7 cellular contexts compared by ENCODE assay signal in the genomic region with DNA sequence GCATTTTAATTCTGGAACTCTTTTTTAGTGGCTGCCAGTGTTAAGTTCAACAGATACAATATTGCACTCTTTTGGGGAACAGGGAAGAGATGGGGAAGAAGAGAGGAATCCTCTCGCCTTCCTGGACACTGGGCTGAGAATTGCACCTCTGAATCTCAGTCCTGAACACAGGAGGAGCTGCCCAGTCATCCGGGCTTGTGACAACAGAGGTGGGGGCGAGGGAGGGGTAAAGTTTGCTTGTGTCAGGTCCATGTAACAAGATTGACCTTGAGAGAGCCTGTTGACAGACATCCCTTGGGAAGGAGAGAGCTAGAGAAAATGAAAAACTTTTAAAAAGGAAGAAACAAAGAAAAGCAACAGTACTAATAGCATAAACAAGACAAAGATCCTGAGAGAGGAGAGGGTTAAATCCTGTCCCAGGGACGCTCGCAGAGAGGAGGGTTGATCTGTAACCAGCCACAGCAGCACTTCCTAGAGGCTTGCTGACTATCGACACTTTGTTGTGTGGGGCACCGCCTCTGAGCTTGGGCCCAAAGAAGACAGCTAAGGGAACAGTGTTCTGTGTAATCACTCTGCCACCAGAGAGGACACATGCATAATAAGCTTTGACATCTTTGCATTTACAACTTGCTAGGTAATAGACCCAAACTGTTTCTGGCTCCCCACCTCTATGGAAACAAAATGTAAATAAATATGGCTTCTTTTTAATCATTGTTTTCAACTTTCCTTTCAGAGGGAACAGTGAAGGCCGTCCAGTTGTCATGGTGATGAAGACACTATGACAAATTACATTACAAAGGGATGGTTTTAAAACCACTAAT.
DNase-seq lines count a peak whose midpoint lies in the region; TF ChIP-seq lines count a peak whose summit lies in the region.

No MANE protein-coding gene starts in this region.

- H3K9me2 ChIP-seq in MM.1S (replicated peaks; ENCODE audit: insufficient read depth, low read length): no peaks in the 10 kb centered on the region

- TF ChIP-seq CTCF in WERI-Rb-1 (IDR thresholded peaks at IDR 0.05; ENCODE audit: low read depth, low read length) (no peak), smooth muscle cell (IDR thresholded peaks at IDR 0.05; ENCODE audit: borderline replicate concordance, insufficient read depth, poor library complexity, severe bottlenecking) (no peak), MM.1S (IDR thresholded peaks at IDR 0.05; ENCODE audit: low read length) (no peak)

- H3K4me3 ChIP-seq in WERI-Rb-1 (ENCODE audit: low read depth, low read length) (no peak overlapping the region), iPS-18c (ENCODE audit: insufficient read depth, low read depth, low read length) (peak overlapping the region; percentile 0; the same call in 1 of the 2 replicates), smooth muscle cell (no peak overlapping the region), MM.1S (ENCODE audit: low read length) (no peak overlapping the region)

- H4K20me1 ChIP-seq in smooth muscle cell (ENCODE audit: low read depth) (no peaks in the 10 kb centered on the region), MM.1S (ENCODE audit: insufficient read depth, low read length) (no peaks in the 10 kb centered on the region)

- DNase-seq in NCI-H146 treated with DMSO at 0.1 percent for 48 hours (lab: John Stamatoyannopoulos, UW; ENCODE audit: unreplicated experiment): peak; percentile 35
- DNase-seq in WERI-Rb-1: peak; percentile 47
- DNase-seq in smooth muscle cell (lab: John Stamatoyannopoulos, UW; ENCODE audit: unreplicated experiment): no peak
- DNase-seq in activated gamma-delta T cell treated with Interleukin-2 at 50 U/mL for 16 hours: no peak
- DNase-seq in MM.1S: no peak
- no peak for DNase-seq in stimulated activated naive CD4-positive, alpha-beta T cell treated with Interleukin-2 at 50 U/mL for 16 hours (lab: John Stamatoyannopoulos, UW)

- H3K27ac ChIP-seq in WERI-Rb-1 (no peak overlapping the region), smooth muscle cell (ENCODE audit: low read depth) (peak overlapping the region; percentile 61), MM.1S (ENCODE audit: low read length) (no peak overlapping the region)

- WGBS in smooth muscle cell (ENCODE audit: low lambda C conversion rate): 14% methylated on average over 8 of the region's 8 CpGs

- H3K4me1 ChIP-seq in smooth muscle cell (ENCODE audit: low read depth) (peaks cover 49% of the 10 kb centered on the region), MM.1S (ENCODE audit: low read length) (no peaks in the 10 kb centered on the region)

- H2AFZ ChIP-seq in smooth muscle cell (ENCODE audit: low read depth) (peak overlapping the region; percentile 81), MM.1S (ENCODE audit: low read length) (no peak overlapping the region)

- no peaks in the 10 kb centered on the region for H3F3A ChIP-seq in smooth muscle cell (ENCODE audit: low read depth)
- H3F3A ChIP-seq in MM.1S (ENCODE audit: insufficient read depth, low read length): no peaks in the 10 kb centered on the region

- H3K36me3 ChIP-seq in WERI-Rb-1 (no peaks in the 10 kb centered on the region), smooth muscle cell (ENCODE audit: low read depth) (no peaks in the 10 kb centered on the region), MM.1S (replicated peaks; ENCODE audit: insufficient read depth, low read length) (no peaks in the 10 kb centered on the region)

- H3K27me3 ChIP-seq in WERI-Rb-1 (ENCODE audit: insufficient read depth, low read depth, severe bottlenecking): no peaks in the 10 kb centered on the region
- no peaks in the 10 kb centered on the region for H3K27me3 ChIP-seq in smooth muscle cell (ENCODE audit: low read depth)
- H3K27me3 ChIP-seq in MM.1S (replicated peaks; ENCODE audit: insufficient read depth, low read length): no peaks in the 10 kb centered on the region

- H3K9me3 ChIP-seq in WERI-Rb-1 (ENCODE audit: severe bottlenecking) (no peaks in the 10 kb centered on the region), iPS-18c (ENCODE audit: control insufficient read depth, insufficient read depth, low read length) (no peaks in the 10 kb centered on the region), smooth muscle cell (replicated peaks; ENCODE audit: low read depth) (no peaks in the 10 kb centered on the region), MM.1S (replicated peaks; ENCODE audit: insufficient read depth, low read length) (no peaks in the 10 kb centered on the region)

- peak overlapping the region; percentile 81 for H3K4me2 ChIP-seq in smooth muscle cell
- H3K4me2 ChIP-seq in MM.1S (ENCODE audit: low read depth, low read length): no peak overlapping the region

- H3K79me2 ChIP-seq in smooth muscle cell (ENCODE audit: low read depth): no peaks in the 10 kb centered on the region
- H3K79me2 ChIP-seq in MM.1S (ENCODE audit: low read length): no peaks in the 10 kb centered on the region

- peak overlapping the region; percentile 32 for H3K9ac ChIP-seq in smooth muscle cell (ENCODE audit: low read depth)
- H3K9ac ChIP-seq in MM.1S (ENCODE audit: low read length): no peak overlapping the region

Comparison
In these comparisons a context has a peak if more than half of its experiments do, and no peak if none do; other contexts are left out.
1. DNase-seq: peak in NCI-H146 treated with DMSO at 0.1 percent for 48 hours (single experiment) and WERI-Rb-1 (single experiment); none in smooth muscle cell (single experiment), activated gamma-delta T cell treated with Interleukin-2 at 50 U/mL for 16 hours (single experiment), MM.1S (single experiment) and stimulated activated naive CD4-positive, alpha-beta T cell treated with Interleukin-2 at 50 U/mL for 16 hours (single experiment).